Comparison of ENCODE assay signal across 12 cellular contexts in the genomic region with DNA sequence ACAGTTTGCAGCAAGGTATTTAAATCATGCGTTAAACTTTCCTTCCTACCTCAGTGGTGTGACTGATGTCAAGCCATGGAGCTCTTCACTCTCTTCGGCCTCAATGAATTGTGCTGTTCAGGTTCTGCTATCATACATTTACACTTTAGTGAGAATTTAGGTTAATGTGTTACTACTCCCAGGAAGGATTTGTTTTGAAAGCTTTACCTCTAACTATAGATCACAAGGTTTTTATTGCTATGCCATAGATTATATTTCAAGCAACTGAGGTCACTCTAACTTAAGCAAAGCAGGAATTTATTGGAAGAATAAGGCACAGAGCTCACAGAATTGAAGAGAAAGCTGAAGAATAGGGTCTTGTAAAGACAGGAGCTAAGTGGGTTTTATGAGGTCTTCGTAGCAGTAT. TPM values are rescaled to one million over a fixed set of nuclear protein-coding genes. Genes with fewer than 3 reads are reported as not detected.
A peak's percentile ranks its signal among the peaks of the same experiment; 100 is the strongest.
DNase-seq lines count a peak whose midpoint lies in the region; ATAC-seq and TF ChIP-seq lines count a peak whose summit lies in the region.
"Had no signal": no experiment of that assay in that cellular context is flagged by ENCODE, and none has a peak within 500 bp of the region (broad histone marks: within the 10 kb centered on the region; RNA-seq: fewer than 3 reads in every experiment).

No MANE protein-coding gene starts in this region.

- no peak overlapping the region for H3K9ac ChIP-seq in mammary epithelial cell (ENCODE audit: insufficient read depth, low read length)

- in situ Hi-C loops in mammary epithelial cell (cut with MboI; ENCODE audit: low sequenced_read_pairs in 2 of 2) = no loop called here

- H3K4me3 ChIP-seq in mammary epithelial cell (replicated peaks in 1 of 3; ENCODE audit: insufficient read depth in 1 of 3, low read depth in 2 of 3, low read length in 3 of 3) (no peak overlapping the region), breast epithelium (no peak overlapping the region), body of pancreas (no peak overlapping the region), testis (peak overlapping the region in 1 of 2 donors; percentile 16)
- H3K4me3 ChIP-seq: A549, lung had no signal

- H3K36me3 ChIP-seq in mammary epithelial cell (ENCODE audit: insufficient read depth, low read length) (no peaks in the 10 kb centered on the region), breast epithelium (no peaks in the 10 kb centered on the region), body of pancreas (replicated peaks in 1 of 2; ENCODE audit: insufficient read depth in 1 of 2, low read depth in 2 of 2) (no peaks in the 10 kb centered on the region), testis (ENCODE audit: low read depth, missing control alignments) (no peaks in the 10 kb centered on the region)

- no peak overlapping the region for H3K4me2 ChIP-seq in mammary epithelial cell (ENCODE audit: insufficient read depth, low read depth, low read length)
- H3K4me2 ChIP-seq: A549 had no signal

- DNase-seq in mammary epithelial cell (no peak), breast epithelium (ENCODE audit: low spot score in 2 of 2) (no peak), body of pancreas (no peak), testis (no peak), kidney tubule cell (ENCODE audit: low spot score) (no peak), DMS 273 (lab: John Stamatoyannopoulos, UW; ENCODE audit: unreplicated experiment) (no peak), DMS79 treated with DMSO at 0.1 percent for 48 hours (lab: John Stamatoyannopoulos, UW) (no peak)
- DNase-seq: activated CD4-positive, alpha-beta T cell treated with anti-CD3 and anti-CD28 coated beads, Interleukin-2, amount 10 ng/mL, durations not matched to agents 7 days and 5 days; NCI-H1417 treated with DMSO at 0.1 percent for 48 hours had no signal

- TF ChIP-seq CTCF in mammary epithelial cell (conservative IDR thresholded peaks at IDR 0.05 in 1 of 2, IDR thresholded peaks at IDR 0.05 in 1 of 2; ENCODE audit: extremely low read depth in 1 of 2, insufficient read depth in 1 of 2, low read depth in 1 of 2, low read length in 2 of 2) (no peak), breast epithelium (IDR thresholded peaks at IDR 0.05) (no peak), body of pancreas (IDR thresholded peaks at IDR 0.05) (no peak), testis (IDR thresholded peaks at IDR 0.05) (no peak)

- peak overlapping the region; percentile 53 for H2AFZ ChIP-seq in mammary epithelial cell (ENCODE audit: low read depth, low read length)

- no TSS peak for BruUV-seq in mammary epithelial cell (replicated peaks; lab: Mats Ljungman, UMichigan)

- CTCF ChIA-PET in mammary epithelial cell (lab: Charles Lee; ENCODE audit: low non-redundant PET) = no interaction called here

- intact Hi-C loops in mammary epithelial cell (cut with micrococcal nuclease) (no loop called here), breast epithelium (cut with DNase I; ENCODE audit: low total_unique reads) (no loop called here), body of pancreas (cut with DNase I) (no loop called here), testis (cut with DNase I; ENCODE audit: low total_unique reads) (no loop called here)

- H3K27ac ChIP-seq in mammary epithelial cell (ENCODE audit: insufficient read depth, low read depth, low read length) (no peak overlapping the region), breast epithelium (peak overlapping the region in 1 of 2 donors; percentile 40), body of pancreas (peak overlapping the region; percentile 20 to 61 (median 29)), testis (peak overlapping the region; percentile 60 to 74)
- H3K27ac ChIP-seq: A549 had no signal

- H3K27me3 ChIP-seq in mammary epithelial cell (ENCODE audit: insufficient read depth, low read length) (no peaks in the 10 kb centered on the region), breast epithelium (no peaks in the 10 kb centered on the region), body of pancreas (no peaks in the 10 kb centered on the region), testis (no peaks in the 10 kb centered on the region)

- dilution Hi-C loops in mammary epithelial cell (cut with HindIII; ENCODE audit: low sequenced_read_pairs) = no loop called here

- no peaks in the 10 kb centered on the region for H4K20me1 ChIP-seq in mammary epithelial cell (ENCODE audit: insufficient read depth, low read length)

- H3K9me3 ChIP-seq in mammary epithelial cell (replicated peaks; ENCODE audit: insufficient read depth, low read length) (no peaks in the 10 kb centered on the region), breast epithelium (no peaks in the 10 kb centered on the region), body of pancreas (no peaks in the 10 kb centered on the region), testis (no peaks in the 10 kb centered on the region)
- H3K9me3 ChIP-seq: A549 had no signal

- WGBS in mammary epithelial cell (ENCODE audit: low coverage, missing lambda C conversion rate) = 100% methylated on average over 3 of the region's 3 CpGs
- WGBS in body of pancreas, 2 donors = 58 to 65% methylated on average over 3 of the region's 3 CpGs
- WGBS in testis, 2 donors = 66% methylated on average over 3 of the region's 3 CpGs

- H3K79me2 ChIP-seq in mammary epithelial cell (ENCODE audit: insufficient read depth, low read length) = no peaks in the 10 kb centered on the region

- H3K4me1 ChIP-seq in mammary epithelial cell (ENCODE audit: insufficient read depth, low read length) (no peaks in the 10 kb centered on the region), breast epithelium (peaks cover 0 to 4% of the 10 kb centered on the region in 2 donors), body of pancreas (peaks cover 40% of the 10 kb centered on the region), testis (peaks cover 20% of the 10 kb centered on the region)

- peak; percentile 34 for ATAC-seq in HG02981 (IDR thresholded peaks at IDR 0.05; ENCODE audit: unreplicated experiment)
- ATAC-seq in body of pancreas = no peak
- ATAC-seq: A549 had no signal

- TF ChIP-seq POLR2A in breast epithelium (IDR thresholded peaks at IDR 0.05) = no peak
- TF ChIP-seq POLR2A in body of pancreas (IDR thresholded peaks at IDR 0.05) = no peak
- TF ChIP-seq POLR2A in testis (IDR thresholded peaks at IDR 0.05) = no peak

RNA-seq across cellular contexts. Expression of gene ADD3, which starts 11.0 kb away (rescaled TPM):
- total RNA-seq in mammary epithelial cell (10 to 100 TPM; 24.8 to 67.5 TPM), breast epithelium (100 to 1,000 TPM; 208 to 458 (median 347) TPM), body of pancreas (10 to 100 TPM; 37.9 to 40.5 TPM), testis (100 to 1,000 TPM; 240 to 394 TPM)
- polyA plus RNA-seq in mammary epithelial cell (102 TPM), testis (ENCODE audit: insufficient read depth, low read depth, low replicate concordance) (155 TPM)
- 15.7 TPM for polyA minus RNA-seq in mammary epithelial cell
